In genomic region chr5:5419291-5420210, GRCh38 we compare ENCODE assay signal across 8 cellular contexts. TPM values are rescaled to one million over a fixed set of nuclear protein-coding genes. Genes with fewer than 3 reads are reported as not detected.
DNase-seq lines count a peak whose midpoint lies in the region; ATAC-seq, FAIRE-seq and TF ChIP-seq lines count a peak whose summit lies in the region.

No MANE protein-coding gene starts in this region.

- no peak for TF ChIP-seq POLR2A in H54 (IDR thresholded peaks at IDR 0.05; ENCODE audit: low read depth, low read length)

- H3K27ac ChIP-seq in mammary epithelial cell (ENCODE audit: insufficient read depth, low read depth, low read length) (no peak overlapping the region), mesodermal cell (ENCODE audit: low read depth, low read length, severe bottlenecking) (peak overlapping the region; percentile 31)

- peak; percentile 54 for DNase-seq in Ammon's horn (ENCODE audit: low spot score)
- peak; percentile 57 for DNase-seq in H54 (ENCODE audit: insufficient read length, low spot score)
- DNase-seq in NCI-H526 (lab: John Stamatoyannopoulos, UW), result peak; percentile 28 to 77
- peak; percentile 53 for DNase-seq in mammary epithelial cell
- DNase-seq in stimulated activated CD4-positive, alpha-beta T cell treated with anti-CD3 and anti-CD28 coated beads, Interleukin-4, amount 100 ng/mL, for 24 hours, result no peak
- no peak for DNase-seq in effector CD8-positive, alpha-beta T cell (lab: John Stamatoyannopoulos, UW)

- H4K20me1 ChIP-seq in mammary epithelial cell (ENCODE audit: insufficient read depth, low read length), result no peaks in the 10 kb centered on the region

- intact Hi-C loops in mammary epithelial cell (cut with micrococcal nuclease), result loop anchor here (1.0 to 5.0 kb wide), 3 partner anchors 77 to 540 kb away; no protein-coding TSS in a partner anchor

- dilution Hi-C loops in mammary epithelial cell (cut with HindIII; ENCODE audit: low sequenced_read_pairs), result loop anchor here (5.0 kb wide), 1 partner anchor 87 kb away; no protein-coding TSS in a partner anchor

- H3K4me1 ChIP-seq in mammary epithelial cell (ENCODE audit: insufficient read depth, low read length), result peaks cover 23% of the 10 kb centered on the region
- H3K4me1 ChIP-seq in mesodermal cell (ENCODE audit: control insufficient read depth, insufficient read depth, low read length, poor library complexity, severe bottlenecking), result peaks cover 41% of the 10 kb centered on the region

- FAIRE-seq in H54 (lab: Jason Lieb, UNC), result peak; percentile 80

- peaks cover 20% of the 10 kb centered on the region for H3K79me2 ChIP-seq in mammary epithelial cell (ENCODE audit: insufficient read depth, low read length)

- no TSS peak for BruUV-seq in mammary epithelial cell (replicated peaks; lab: Mats Ljungman, UMichigan)

- WGBS in mammary epithelial cell (ENCODE audit: low coverage, missing lambda C conversion rate), result 13% methylated on average over 11 of the region's 11 CpGs
- WGBS in mesodermal cell (ENCODE audit: insufficient coverage in 2 of 2), 2 experiments, result 54 to 70% methylated on average over 4 of the region's 11 CpGs

- H2AFZ ChIP-seq in mammary epithelial cell (ENCODE audit: low read depth, low read length), result no peak overlapping the region

- H3K4me3 ChIP-seq in mammary epithelial cell (replicated peaks in 1 of 3; ENCODE audit: insufficient read depth in 1 of 3, low read depth in 2 of 3, low read length in 3 of 3), result no peak overlapping the region
- H3K4me3 ChIP-seq in mesodermal cell (ENCODE audit: extremely low read depth, insufficient read depth, low read length, poor library complexity, severe bottlenecking), result no peak overlapping the region

- no peak overlapping the region for H3K4me2 ChIP-seq in mammary epithelial cell (ENCODE audit: insufficient read depth, low read depth, low read length)

- peak; percentile 82 to 85 for TF ChIP-seq CTCF in mammary epithelial cell (conservative IDR thresholded peaks at IDR 0.05 in 1 of 2, IDR thresholded peaks at IDR 0.05 in 1 of 2; ENCODE audit: extremely low read depth in 1 of 2, insufficient read depth in 1 of 2, low read depth in 1 of 2, low read length in 2 of 2)

- H3K9ac ChIP-seq in mammary epithelial cell (ENCODE audit: insufficient read depth, low read length), result no peak overlapping the region

- H3K36me3 ChIP-seq in mammary epithelial cell (ENCODE audit: insufficient read depth, low read length) (no peaks in the 10 kb centered on the region), mesodermal cell (ENCODE audit: control insufficient read depth, insufficient read depth, low read length) (peaks cover 4% of the 10 kb centered on the region)

- H3K9me3 ChIP-seq in mammary epithelial cell (replicated peaks; ENCODE audit: insufficient read depth, low read length) (no peaks in the 10 kb centered on the region), mesodermal cell (ENCODE audit: control insufficient read depth, low read length) (no peaks in the 10 kb centered on the region)

- in situ Hi-C loops in mammary epithelial cell (cut with MboI; ENCODE audit: low sequenced_read_pairs in 2 of 2), result loop anchor here (10.0 to 25.0 kb wide), 3 partner anchors 275 to 545 kb away; partner anchors contain the start of gene ADAMTS16 (in 1 of the 2)

- no peaks in the 10 kb centered on the region for H3K27me3 ChIP-seq in mammary epithelial cell (ENCODE audit: insufficient read depth, low read length)

- CTCF ChIA-PET in mammary epithelial cell (lab: Charles Lee; ENCODE audit: low non-redundant PET), result interaction anchor here (0.6 kb wide), 1 partner anchor 18 kb away, joined by 7 read pairs; no protein-coding TSS in a partner anchor

- ATAC-seq in HG03457 (IDR thresholded peaks at IDR 0.05; ENCODE audit: unreplicated experiment), result no peak

RNA-seq across cellular contexts. Expression of gene ICE1, which starts 2.9 kb away (rescaled TPM):
- total RNA-seq in mammary epithelial cell, result 10 to 100 TPM; 28.5 to 30.3 TPM
- polyA plus RNA-seq in mammary epithelial cell, result 10.3 TPM
- 30.4 TPM for polyA minus RNA-seq in mammary epithelial cell
- polyA plus RNA-seq in mesodermal cell (2013, experiment 1 of 2), result 23.1 TPM
- polyA plus RNA-seq in mesodermal cell (2013, experiment 2 of 2), result 23.4 TPM

Comparison
In these comparisons a context has a peak if more than half of its experiments do, and no peak if none do; other contexts are left out.
1. DNase-seq: peak in Ammon's horn (single experiment), H54 (single experiment), NCI-H526 (2 of 2) and mammary epithelial cell (single experiment); none in stimulated activated CD4-positive, alpha-beta T cell treated with anti-CD3 and anti-CD28 coated beads, Interleukin-4, amount 100 ng/mL, for 24 hours (single experiment) and effector CD8-positive, alpha-beta T cell (single experiment).